8 cellular contexts compared by ENCODE assay signal in genomic region chr5:132386644-132387286, GRCh38. TPM values are rescaled to one million over a fixed set of nuclear protein-coding genes. Genes with fewer than 3 reads are reported as not detected.
A peak's percentile ranks its signal among the peaks of the same experiment; 100 is the strongest.
DNase-seq lines count a peak whose midpoint lies in the region; ATAC-seq and TF ChIP-seq lines count a peak whose summit lies in the region.

No MANE protein-coding gene starts in this region.

- CTCF ChIA-PET in CD4-positive, alpha-beta T cell (lab: Charles Lee), result interaction anchor here (0.6 to 7.1 kb wide), 14 partner anchors 18 to 120 kb away, joined by 3 to 104 read pairs (median 5); partner anchors contain the start of genes IRF1, SLC22A4 and SLC22A5

- H3K27ac Mint-ChIP-seq in CD4-positive, alpha-beta T cell, result peak overlapping the region; percentile 60
- H3K27ac Mint-ChIP-seq in activated T-helper 17 cell treated with anti-CD3 and anti-CD28 coated beads, Interleukin-2, amount 50 U/mL, for 72 hours, result no peak overlapping the region

- H3K27me3 Mint-ChIP-seq in CD4-positive, alpha-beta T cell, result no peaks in the 10 kb centered on the region
- no peaks in the 10 kb centered on the region for H3K27me3 Mint-ChIP-seq in activated T-helper 17 cell treated with anti-CD3 and anti-CD28 coated beads, Interleukin-2, amount 50 U/mL, for 72 hours

- no peak overlapping the region for H3K4me3 Mint-ChIP-seq in CD4-positive, alpha-beta T cell
- H3K4me3 Mint-ChIP-seq in activated T-helper 17 cell treated with anti-CD3 and anti-CD28 coated beads, Interleukin-2, amount 50 U/mL, for 72 hours, result peak overlapping the region; percentile 5

- peaks cover 31% of the 10 kb centered on the region for H3K4me1 Mint-ChIP-seq in CD4-positive, alpha-beta T cell (ENCODE audit: low read depth)
- peaks cover 44% of the 10 kb centered on the region for H3K4me1 Mint-ChIP-seq in activated T-helper 17 cell treated with anti-CD3 and anti-CD28 coated beads, Interleukin-2, amount 50 U/mL, for 72 hours

- no peak overlapping the region for H3K4me3 ChIP-seq in suprapubic skin

- no peaks in the 10 kb centered on the region for H3K9me3 ChIP-seq in CD4-positive, alpha-beta T cell (ENCODE audit: control insufficient read depth, low read length)
- H3K9me3 ChIP-seq in suprapubic skin, result no peaks in the 10 kb centered on the region

- H3K27ac ChIP-seq in CD4-positive, alpha-beta T cell (ENCODE audit: low read depth, low read length), result no peak overlapping the region
- H3K27ac ChIP-seq in suprapubic skin, result peak overlapping the region; percentile 84

- 34% methylated on average over 10 of the region's 10 CpGs for WGBS in suprapubic skin

- no peaks in the 10 kb centered on the region for H3K9me3 Mint-ChIP-seq in CD4-positive, alpha-beta T cell
- no peaks in the 10 kb centered on the region for H3K9me3 Mint-ChIP-seq in activated T-helper 17 cell treated with anti-CD3 and anti-CD28 coated beads, Interleukin-2, amount 50 U/mL, for 72 hours

- H3K27me3 ChIP-seq in CD4-positive, alpha-beta T cell (ENCODE audit: control insufficient read depth, insufficient read depth, low read length), result no peaks in the 10 kb centered on the region
- no peaks in the 10 kb centered on the region for H3K27me3 ChIP-seq in suprapubic skin

- peak; percentile 76 for TF ChIP-seq CTCF in CD4-positive, alpha-beta T cell (IDR thresholded peaks at IDR 0.05)
- peak; percentile 75 to 82 for TF ChIP-seq CTCF in suprapubic skin (IDR thresholded peaks at IDR 0.05)

- TF ChIP-seq EP300 in suprapubic skin (IDR thresholded peaks at IDR 0.05), result no peak

- ATAC-seq in CD4-positive, alpha-beta T cell (ENCODE audit: poor library complexity), result peak; percentile 92
- ATAC-seq in GM19324 (IDR thresholded peaks at IDR 0.05; ENCODE audit: low FRiP score, unreplicated experiment) (peak; percentile 73), HG03439 (IDR thresholded peaks at IDR 0.05; ENCODE audit: unreplicated experiment) (peak; percentile 85)
- ATAC-seq in activated T-helper 17 cell treated with anti-CD3 and anti-CD28 coated beads, Interleukin-2, amount 50 U/mL, for 72 hours (replicated peaks), result peak; percentile 84

- POLR2A ChIA-PET in CD4-positive, alpha-beta T cell (lab: Charles Lee), result interaction anchor here (0.6 to 6.4 kb wide), 17 partner anchors 10 to 434 kb away, joined by 3 to 94 read pairs (median 3); partner anchors contain the start of genes IRF1, RAD50 and SLC22A5

- H3K36me3 Mint-ChIP-seq in CD4-positive, alpha-beta T cell (ENCODE audit: low read depth), result peaks cover 9% of the 10 kb centered on the region
- no peaks in the 10 kb centered on the region for H3K36me3 Mint-ChIP-seq in activated T-helper 17 cell treated with anti-CD3 and anti-CD28 coated beads, Interleukin-2, amount 50 U/mL, for 72 hours (ENCODE audit: low read depth)

- no peaks in the 10 kb centered on the region for H3K36me3 ChIP-seq in suprapubic skin

- H3K4me1 ChIP-seq in suprapubic skin, result peaks cover 60% of the 10 kb centered on the region

- TF ChIP-seq POLR2A in Raji (IDR thresholded peaks at IDR 0.05; ENCODE audit: insufficient read depth, low read depth, low read length) (peak; percentile 36; the same call in 1 of the 2 replicates), suprapubic skin (IDR thresholded peaks at IDR 0.05) (no peak)

- DNase-seq in CD4-positive, alpha-beta T cell, result peak; percentile 66 to 80 (median 72)
- DNase-seq in fibroblast of the conjunctiva (ENCODE audit: low read depth), result peak; percentile 51
- peak in 46 of 56 donors; percentile 18 to 81 (median 52) for DNase-seq in nucleus accumbens (lab: John Stamatoyannopoulos, UW)
- peak; percentile 84 to 87 for DNase-seq in suprapubic skin (ENCODE audit: low spot score in 2 of 2)

- intact Hi-C loops in CD4-positive, alpha-beta T cell (cut with DNase I, micrococcal nuclease), result loop anchor here (1.0 to 10.0 kb wide), 8 partner anchors 24 to 496 kb away; partner anchors contain the start of gene IL3 (in 1 of the 2)

RNA-seq across cellular contexts. Expression of gene SLC22A5, which starts 17.3 kb away (rescaled TPM):
- total RNA-seq in CD4-positive, alpha-beta T cell, result 1 to 10 TPM; 4.3 to 4.5 TPM
- total RNA-seq in activated T-helper 17 cell treated with anti-CD3 and anti-CD28 coated beads, Interleukin-2, amount 50 U/mL, for 72 hours, result 1 to 10 TPM; 3.2 to 3.5 TPM
- 10 to 100 TPM; 23.2 to 36.6 (median 26.3) TPM for total RNA-seq in suprapubic skin

Comparison
In these comparisons a context has a peak if more than half of its experiments do, and no peak if none do; other contexts are left out.
1. RNA of gene SLC22A5, which starts 17.3 kb away (total RNA-seq): 23.2 to 36.6 TPM in suprapubic skin; 4.3 to 4.5 TPM in CD4-positive, alpha-beta T cell and 3.2 to 3.5 TPM in activated T-helper 17 cell treated with anti-CD3 and anti-CD28 coated beads, Interleukin-2, amount 50 U/mL, for 72 hours; every median in the first group is over 4 times any median in the second.
2. Peak in every context shown above with its lines, with median percentiles within 50 percentile points of each other: ATAC-seq and DNase-seq.